ENCODE assay signal across 8 cellular contexts in the genomic region with DNA sequence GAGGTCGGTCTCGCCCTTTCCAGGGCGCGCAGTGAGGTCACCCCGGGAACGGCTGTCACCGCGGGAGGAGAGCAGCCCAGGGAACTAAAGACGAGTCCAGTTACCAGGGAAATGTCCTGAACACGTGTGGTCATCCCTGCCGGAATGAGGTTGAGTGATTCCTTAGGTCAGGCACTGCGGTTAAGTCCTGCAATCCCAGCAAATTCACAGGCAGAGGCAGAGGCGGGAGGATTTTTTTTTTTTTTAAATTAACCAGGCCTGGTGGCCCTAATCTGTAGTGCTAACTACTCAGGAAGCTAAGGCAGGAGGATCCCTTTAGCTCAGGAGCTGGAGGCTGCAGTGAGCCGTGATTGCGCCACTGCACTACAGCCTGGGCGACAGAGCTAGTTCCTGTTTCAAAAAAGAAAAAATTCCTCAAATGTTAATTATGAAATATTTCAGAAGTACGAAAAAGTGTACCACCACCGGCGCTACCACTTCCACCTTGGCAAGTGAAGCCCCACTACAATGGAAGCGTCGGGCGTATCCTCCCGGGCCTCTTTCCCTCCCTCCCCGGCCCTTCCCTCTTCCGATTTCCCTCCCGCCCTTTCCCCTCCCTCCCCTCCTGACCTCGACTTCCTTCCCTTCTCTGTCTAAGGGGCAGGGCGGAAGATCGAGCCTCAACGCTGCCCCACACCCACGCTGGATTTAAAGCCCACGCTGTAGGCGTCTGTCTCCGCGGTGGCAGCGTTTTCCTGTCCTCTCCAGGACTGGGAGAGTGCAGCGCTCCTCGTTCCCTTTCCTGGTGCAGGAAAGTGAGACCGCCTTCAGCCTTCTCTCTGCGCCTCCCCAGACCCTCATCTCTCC. TPM values are rescaled to one million over a fixed set of nuclear protein-coding genes. Genes with fewer than 3 reads are reported as not detected.
DNase-seq lines count a peak whose midpoint lies in the region; ATAC-seq, FAIRE-seq and TF ChIP-seq lines count a peak whose summit lies in the region.

No MANE protein-coding gene starts in this region.

- peak overlapping the region; percentile 39 for H3K4me3 ChIP-seq in SJCRH30
- H3K4me3 ChIP-seq in bronchial epithelial cell (ENCODE audit: low read depth, low read length) = peak overlapping the region; percentile 36
- H3K4me3 ChIP-seq in skeletal muscle tissue (ENCODE audit: low read length in 3 of 3) = peak overlapping the region; percentile 62 to 71 (median 70)

- POLR2A ChIA-PET in GM10248 (lab: Yijun Ruan, JAX) = no interaction called here

- H3K36me3 ChIP-seq in SJCRH30 (no peaks in the 10 kb centered on the region), bronchial epithelial cell (ENCODE audit: control insufficient read depth, insufficient read depth, low read length) (no peaks in the 10 kb centered on the region), skeletal muscle tissue (ENCODE audit: control insufficient read depth in 3 of 3, insufficient read depth in 3 of 3, low read length in 3 of 3) (no peaks in the 10 kb centered on the region)

- H3K4me1 Mint-ChIP-seq in immature natural killer cell = peaks cover 42 to 48% of the 10 kb centered on the region in 2 donors

- peak overlapping the region; percentile 92 to 98 (median 93) for H3K4me3 Mint-ChIP-seq in immature natural killer cell

- CTCF ChIA-PET in GM10248 (lab: Yijun Ruan, JAX) = interaction anchor here (1.5 kb wide), 1 partner anchor 12 kb away, joined by 3 read pairs; no protein-coding TSS in a partner anchor

- TF ChIP-seq CTCF in GM10248 (IDR thresholded peaks at IDR 0.05; ENCODE audit: control extremely low read depth, extremely low read depth, low read depth, missing control alignments) (no peak), bronchial epithelial cell (IDR thresholded peaks at IDR 0.05; ENCODE audit: insufficient read depth, low read length, severe bottlenecking) (no peak)

- ATAC-seq in GM18873 (IDR thresholded peaks at IDR 0.05; ENCODE audit: low FRiP score, unreplicated experiment) (no peak), GM18519 (IDR thresholded peaks at IDR 0.05; ENCODE audit: low FRiP score, unreplicated experiment) (no peak)

- H3K27me3 Mint-ChIP-seq in immature natural killer cell (ENCODE audit: low read depth in 3 of 3) = peaks cover 0 to 2% (median 2%) of the 10 kb centered on the region in 3 donors

- peaks cover 0 to 14% (median 2%) of the 10 kb centered on the region in 6 donors for H3K9me3 Mint-ChIP-seq in immature natural killer cell

- no peaks in the 10 kb centered on the region for H3K9me3 ChIP-seq in SJCRH30 (replicated peaks)
- no peaks in the 10 kb centered on the region for H3K9me3 ChIP-seq in skeletal muscle tissue (ENCODE audit: control insufficient read depth in 3 of 3, low read length in 3 of 3)

- H3K27ac Mint-ChIP-seq in immature natural killer cell = peak overlapping the region; percentile 79 to 92 (median 86)

- no peak for FAIRE-seq in bronchial epithelial cell (lab: Jason Lieb, UNC)
- no peak for FAIRE-seq in HTR-8/SVneo (lab: Jason Lieb, UNC)

- peak overlapping the region; percentile 15 to 64 (median 51) for H3K9ac ChIP-seq in skeletal muscle tissue (ENCODE audit: low read depth in 1 of 3, low read length in 3 of 3)

- H3K27ac ChIP-seq in SJCRH30 (no peak overlapping the region), skeletal muscle tissue (ENCODE audit: low read depth, low read length) (peak overlapping the region; percentile 60)

- H3K36me3 Mint-ChIP-seq in immature natural killer cell = peaks cover 3 to 8% (median 7%) of the 10 kb centered on the region in 3 donors

- no peaks in the 10 kb centered on the region for H3K4me1 ChIP-seq in SJCRH30
- peaks cover 13 to 14% (median 14%) of the 10 kb centered on the region in 3 donors for H3K4me1 ChIP-seq in skeletal muscle tissue (ENCODE audit: control insufficient read depth in 3 of 3, insufficient read depth in 3 of 3, low read length in 3 of 3)

- H3K27me3 ChIP-seq in SJCRH30 (peaks cover 4% of the 10 kb centered on the region; the same call in 1 of the 2 replicates), bronchial epithelial cell (ENCODE audit: control insufficient read depth, insufficient read depth, low read length) (peaks cover 16% of the 10 kb centered on the region), skeletal muscle tissue (ENCODE audit: control insufficient read depth in 3 of 3, insufficient read depth in 3 of 3, low read length in 3 of 3) (peaks cover 14 to 33% (median 18%) of the 10 kb centered on the region in 3 donors)

- DNase-seq in GM10248 (ENCODE audit: extremely low spot score) = peak; percentile 17
- peak; percentile 19 to 26 for DNase-seq in SJCRH30
- DNase-seq in bronchial epithelial cell (ENCODE audit: low read depth) = peak; percentile 13
- peak; percentile 21 to 38 (median 32) for DNase-seq in immature natural killer cell
- DNase-seq in HTR-8/SVneo (ENCODE audit: insufficient read length, low spot score) = no peak

RNA-seq across cellular contexts. Expression of gene SLFN11, which starts 27.3 kb away (rescaled TPM):
- 16.5 and 18.6 TPM in 2 replicates for total RNA-seq in SJCRH30 (2014; rRNA removed; shearing (Covaris generic))
- 3.8 and 6.1 TPM in 2 replicates for total RNA-seq in bronchial epithelial cell
- 10 to 100 TPM in 1 of 3 donors, 1 to 10 TPM in 2; 1.8 to 12.6 (median 7.0) TPM for polyA plus RNA-seq in immature natural killer cell
- total RNA-seq in skeletal muscle tissue = 16.7 TPM
